ENCODE assay signal across 9 cellular contexts in genomic region chr18:10122116-10122515, GRCh38.
A peak's percentile ranks its signal among the peaks of the same experiment; 100 is the strongest.
DNase-seq lines count a peak whose midpoint lies in the region; FAIRE-seq and TF ChIP-seq lines count a peak whose summit lies in the region.
"Had no signal": no experiment of that assay in that cellular context is flagged by ENCODE, and none has a peak within 500 bp of the region (broad histone marks: within the 10 kb centered on the region; RNA-seq: fewer than 3 reads in every experiment).

No MANE protein-coding gene starts in this region.

- no peaks in the 10 kb centered on the region for H3K9me3 ChIP-seq in fibroblast of lung (ENCODE audit: control insufficient read depth, insufficient read depth, low read depth, low read length)

- no peaks in the 10 kb centered on the region for H4K20me1 ChIP-seq in fibroblast of lung (ENCODE audit: control insufficient read depth, extremely low read depth, insufficient read depth, low read length)

- no peak overlapping the region for H2AFZ ChIP-seq in fibroblast of lung (ENCODE audit: low read length)

- no peak overlapping the region for H3K9ac ChIP-seq in fibroblast of lung (ENCODE audit: insufficient read depth, low read length)

- FAIRE-seq in H54 (lab: Jason Lieb, UNC), result no peak
- FAIRE-seq: GM18507 had no signal

- H3K27me3 ChIP-seq in fibroblast of lung (ENCODE audit: control insufficient read depth, insufficient read depth, low read length) (no peaks in the 10 kb centered on the region), H7 (ENCODE audit: control insufficient read depth, insufficient read depth, low read length) (no peaks in the 10 kb centered on the region)

- H3K27ac ChIP-seq in fibroblast of lung (ENCODE audit: insufficient read depth, low read length) (no peak overlapping the region), substantia nigra (ENCODE audit: low read depth, low read length, poor library complexity, severe bottlenecking) (no peak overlapping the region)

- H3K4me2 ChIP-seq in fibroblast of lung (ENCODE audit: extremely low read depth, insufficient read depth, low read length), result peak overlapping the region; percentile 40

- no peaks in the 10 kb centered on the region for H3K4me1 ChIP-seq in fibroblast of lung (ENCODE audit: control insufficient read depth, extremely low read depth, insufficient read depth, low read length)

- H3K36me3 ChIP-seq in fibroblast of lung (ENCODE audit: control insufficient read depth, insufficient read depth, low read length) (no peaks in the 10 kb centered on the region), H7 (replicated peaks; ENCODE audit: control insufficient read depth, insufficient read depth, low read length) (no peaks in the 10 kb centered on the region)

- H3K4me3 ChIP-seq in fibroblast of lung (replicated peaks in 1 of 4; ENCODE audit: control extremely low read depth in 1 of 4, insufficient read depth in 1 of 4, low read depth in 3 of 4, low read length in 4 of 4), result no peak overlapping the region
- H3K4me3 ChIP-seq in retinal pigment epithelial cell (ENCODE audit: low read length), result no peak overlapping the region
- no peak overlapping the region for H3K4me3 ChIP-seq in H7 (ENCODE audit: insufficient read depth, low read depth, low read length)

- H3K79me2 ChIP-seq in fibroblast of lung (ENCODE audit: control insufficient read depth, insufficient read depth, low read length), result no peaks in the 10 kb centered on the region

- peak; percentile 69 for DNase-seq in HCEC 1CT
- DNase-seq in NCI-H69 (lab: John Stamatoyannopoulos, UW), result peak; percentile 99
- peak; percentile 79 to 90 for DNase-seq in fibroblast of lung (ENCODE audit: low read depth in 2 of 2)
- peak; percentile 90 for DNase-seq in retinal pigment epithelial cell (ENCODE audit: low read depth)
- no peak for DNase-seq in substantia nigra (lab: John Stamatoyannopoulos, UW)
- no peak for DNase-seq in H54 (ENCODE audit: insufficient read length, low spot score)
- no peak for DNase-seq in H7
- DNase-seq in NCI-H1048 (lab: John Stamatoyannopoulos, UW), result no peak

- TF ChIP-seq POLR2A in H54 (IDR thresholded peaks at IDR 0.05; ENCODE audit: low read depth, low read length), result no peak

- TF ChIP-seq CTCF in fibroblast of lung (conservative IDR thresholded peaks at IDR 0.05 in 1 of 2, IDR thresholded peaks at IDR 0.05 in 1 of 2; ENCODE audit: low read depth in 1 of 2, low read length in 2 of 2) (no peak), retinal pigment epithelial cell (conservative IDR thresholded peaks at IDR 0.05; ENCODE audit: low read depth, low read length) (no peak)

Comparison
In these comparisons a context has a peak if more than half of its experiments do, and no peak if none do; other contexts are left out.
1. DNase-seq: peak in HCEC 1CT (single experiment), NCI-H69 (single experiment), fibroblast of lung (2 of 2) and retinal pigment epithelial cell (single experiment); none in substantia nigra (0 of 49), H54 (single experiment), H7 (single experiment) and NCI-H1048 (single experiment).